22 cellular contexts compared by ENCODE assay signal in genomic region chr3:72974956-72975355, GRCh38. TPM values are rescaled to one million over a fixed set of nuclear protein-coding genes. Genes with fewer than 3 reads are reported as not detected.
DNase-seq lines count a peak whose midpoint lies in the region; ATAC-seq, FAIRE-seq and TF ChIP-seq lines count a peak whose summit lies in the region.
"Had no signal": no experiment of that assay in that cellular context is flagged by ENCODE, and none has a peak within 500 bp of the region (broad histone marks: within the 10 kb centered on the region; RNA-seq: fewer than 3 reads in every experiment).

No MANE protein-coding gene starts in this region.

- peak overlapping the region; percentile 63 for H2AFZ ChIP-seq in GM12878 (ENCODE audit: control insufficient read depth, low read depth, low read length)

- SMC1A ChIA-PET in GM12878 (lab: Charles Lee; ENCODE audit: uncharacterized antibody, unreplicated experiment): interaction anchor here (0.7 to 2.2 kb wide), 5 partner anchors 9 to 1022 kb away, joined by 3 to 13 read pairs (median 3); no protein-coding TSS in a partner anchor

- H3K36me3 ChIP-seq in GM12878 (ENCODE audit: control insufficient read depth in 2 of 2, insufficient read depth in 2 of 2, low read length in 1 of 2): no peaks in the 10 kb centered on the region
- H3K36me3 ChIP-seq in neutrophil: no peaks in the 10 kb centered on the region
- H3K36me3 ChIP-seq in mucosa of descending colon (ENCODE audit: low read depth): no peaks in the 10 kb centered on the region
- H3K36me3 ChIP-seq: BLaER1, SJCRH30 had no signal

- peaks cover 25% of the 10 kb centered on the region for H3K4me1 ChIP-seq in GM12878 (ENCODE audit: control insufficient read depth, insufficient read depth, low read length)
- peaks cover 30 to 32% of the 10 kb centered on the region in 2 experiments for H3K4me1 ChIP-seq in neutrophil (ENCODE audit: control insufficient read depth in 1 of 2, insufficient read depth in 1 of 2, low read depth in 1 of 2, low read length in 1 of 2)
- peaks cover 8% of the 10 kb centered on the region for H3K4me1 ChIP-seq in mucosa of descending colon (ENCODE audit: low read depth)
- H3K4me1 ChIP-seq: BLaER1, SJCRH30 had no signal

- POLR2A ChIA-PET in GM12878 (lab: Charles Lee): no interaction called here

- TF ChIP-seq CTCF in GM12878 (IDR thresholded peaks at IDR 0.05 in 2 of 3, conservative IDR thresholded peaks at IDR 0.05 in 1 of 3; ENCODE audit: control insufficient read depth in 2 of 3, extremely low read depth in 1 of 3, insufficient read depth in 1 of 3, low read depth in 3 of 3, low read length in 3 of 3) (no peak), neutrophil (IDR thresholded peaks at IDR 0.05) (no peak), mucosa of descending colon (IDR thresholded peaks at IDR 0.05) (no peak)

- CTCF ChIA-PET in GM12878 (lab: Yijun Ruan, JAX): interaction anchor here (1.1 to 1.2 kb wide), 2 partner anchors 24 to 25 kb away, joined by 3 read pairs; no protein-coding TSS in a partner anchor

- no peak overlapping the region for H3K4me3 ChIP-seq in GM12878
- no peak overlapping the region for H3K4me3 ChIP-seq in neutrophil (ENCODE audit: low read depth in 1 of 2, low read length in 1 of 2)
- no peak overlapping the region for H3K4me3 ChIP-seq in mucosa of descending colon
- H3K4me3 ChIP-seq: A549, BLaER1, K562, SJCRH30 had no signal

- TF ChIP-seq POLR2A in GM12891 (IDR thresholded peaks at IDR 0.05; ENCODE audit: low read depth, low read length): no peak
- no peak for TF ChIP-seq POLR2A in GM12878 (IDR thresholded peaks at IDR 0.05; ENCODE audit: low read depth, low read length)

- intact Hi-C loops in GM12878 (cut with micrococcal nuclease; ENCODE audit: unreplicated experiment): loop anchor here (10.0 kb wide), 1 partner anchor 520 kb away; no protein-coding TSS in a partner anchor
- intact Hi-C loops in mucosa of descending colon (cut with DNase I, micrococcal nuclease): no loop called here

- no TSS peak for BruUV-seq in GM12878 (replicated peaks; lab: Mats Ljungman, UMichigan)

- ATAC-seq in HG02885 (IDR thresholded peaks at IDR 0.05; ENCODE audit: poor library complexity, unreplicated experiment) (peak; percentile 31), GM12878 (no peak), HG03457 (IDR thresholded peaks at IDR 0.05; ENCODE audit: unreplicated experiment) (no peak), mucosa of descending colon (no peak), GM18498 (IDR thresholded peaks at IDR 0.05; ENCODE audit: unreplicated experiment) (no peak)
- ATAC-seq: A549, K562, Panc1 had no signal

- RAD21 ChIA-PET in GM12878 (lab: Charles Lee; ENCODE audit: unreplicated experiment): interaction anchor here (1.3 kb wide), 1 partner anchor 23 kb away, joined by 5 read pairs; the partner anchor contains the start of gene PPP4R2

- H3K9me3 ChIP-seq in GM12878 (replicated peaks; ENCODE audit: control insufficient read depth, insufficient read depth, low read length) (no peaks in the 10 kb centered on the region), neutrophil (no peaks in the 10 kb centered on the region), mucosa of descending colon (no peaks in the 10 kb centered on the region)
- H3K9me3 ChIP-seq: A549, BLaER1, SJCRH30 had no signal

- DNase-seq in GM12891 (ENCODE audit: insufficient read length, low spot score): no peak
- no peak for DNase-seq in GM12878 (ENCODE audit: low read depth, low spot score)
- no peak for DNase-seq in mucosa of descending colon
- DNase-seq: CD4-positive, alpha-beta memory T cell; DMS153; GDM1; H7; MV-4-11; NCI-H1417; NCI-H187; NCI-H2107; NCI-H226; NCI-H524; SJCRH30 had no signal

- 80% methylated on average over 4 of the region's 4 CpGs for WGBS in GM12878 (ENCODE audit: insufficient coverage, insufficient replicate concordance, low lambda C conversion rate, missing lambda C conversion rate)

- FAIRE-seq in GM12891 (lab: Jason Lieb, UNC) (peak; percentile 64), GM12878 (lab: Jason Lieb, UNC) (no peak)
- FAIRE-seq: A549, K562 had no signal

- peak overlapping the region; percentile 16; the same call in 1 of the 2 replicates for H3K9ac ChIP-seq in GM12878 (ENCODE audit: control insufficient read depth, insufficient read depth, low read length)
- H3K9ac ChIP-seq: BLaER1 had no signal

- no peaks in the 10 kb centered on the region for H3K27me3 ChIP-seq in GM12878 (replicated peaks in 1 of 2; ENCODE audit: control insufficient read depth in 2 of 2, insufficient read depth in 2 of 2, low read length in 1 of 2)
- H3K27me3 ChIP-seq in neutrophil: no peaks in the 10 kb centered on the region
- H3K27me3 ChIP-seq: BLaER1, SJCRH30 had no signal

- no peak for TF ChIP-seq RAD21 in GM12878 (IDR thresholded peaks at IDR 0.05; ENCODE audit: insufficient read depth, low read depth, low read length)

- TF ChIP-seq EP300 in GM12878 (IDR thresholded peaks at IDR 0.05; ENCODE audit: borderline replicate concordance in 1 of 2, control insufficient read depth in 1 of 2, low read depth in 2 of 2, low read length in 2 of 2): no peak

- no peaks in the 10 kb centered on the region for H4K20me1 ChIP-seq in GM12878 (ENCODE audit: control insufficient read depth, insufficient read depth)
- H4K20me1 ChIP-seq: BLaER1 had no signal

- H3K4me2 ChIP-seq in GM12878 (ENCODE audit: control insufficient read depth, insufficient read depth): peak overlapping the region; percentile 44; the same call in 1 of the 2 replicates
- H3K4me2 ChIP-seq: A549, BLaER1 had no signal

- H3K79me2 ChIP-seq in GM12878 (ENCODE audit: control insufficient read depth, insufficient read depth, low read length): no peaks in the 10 kb centered on the region

- H3K27ac ChIP-seq in GM12878 (ENCODE audit: control insufficient read depth, insufficient read depth) (no peak overlapping the region; the same call in 1 of the 2 replicates), neutrophil (peak overlapping the region; percentile 82)
- H3K27ac ChIP-seq: A549, BLaER1, SJCRH30 had no signal

- in situ Hi-C loops in GM12878 (cut with MboI): no loop called here

TF ChIP-seq in GM12891, 5 proteins besides CTCF, POLR2A, EP300 and RAD21:
- no peak for TF ChIP-seq POLR2AphosphoS5 (IDR thresholded peaks at IDR 0.05; ENCODE audit: low read depth, low read length)
- TF ChIP-seq POU2F2 (IDR thresholded peaks at IDR 0.05; ENCODE audit: low read depth, low read length): no peak
- no peak for TF ChIP-seq PAX5 (IDR thresholded peaks at IDR 0.05; ENCODE audit: insufficient read depth, low read length, severe bottlenecking)
- no peak for TF ChIP-seq TAF1 (IDR thresholded peaks at IDR 0.05; ENCODE audit: low read depth, low read length)
- TF ChIP-seq SPI1 (IDR thresholded peaks at IDR 0.05; ENCODE audit: low read depth, low read length): no peak

TF ChIP-seq in GM12878, 131 proteins besides CTCF, POLR2A, EP300 and RAD21 (continues in another document):
- TF ChIP-seq NFYA (IDR thresholded peaks at IDR 0.05; ENCODE audit: borderline replicate concordance, low read depth, low read length) (no peak), PAX5 (IDR thresholded peaks at IDR 0.05; ENCODE audit: borderline replicate concordance, low read depth, low read length) (no peak), PKNOX1 (IDR thresholded peaks at IDR 0.05) (no peak), FOXK2 (IDR thresholded peaks at IDR 0.05) (no peak), YY1 (IDR thresholded peaks at IDR 0.05; ENCODE audit: low read depth, low read length) (no peak), BMI1 (IDR thresholded peaks at IDR 0.05; ENCODE audit: borderline replicate concordance) (no peak), NBN (IDR thresholded peaks at IDR 0.05) (no peak)
- TF ChIP-seq, protein P1, sequence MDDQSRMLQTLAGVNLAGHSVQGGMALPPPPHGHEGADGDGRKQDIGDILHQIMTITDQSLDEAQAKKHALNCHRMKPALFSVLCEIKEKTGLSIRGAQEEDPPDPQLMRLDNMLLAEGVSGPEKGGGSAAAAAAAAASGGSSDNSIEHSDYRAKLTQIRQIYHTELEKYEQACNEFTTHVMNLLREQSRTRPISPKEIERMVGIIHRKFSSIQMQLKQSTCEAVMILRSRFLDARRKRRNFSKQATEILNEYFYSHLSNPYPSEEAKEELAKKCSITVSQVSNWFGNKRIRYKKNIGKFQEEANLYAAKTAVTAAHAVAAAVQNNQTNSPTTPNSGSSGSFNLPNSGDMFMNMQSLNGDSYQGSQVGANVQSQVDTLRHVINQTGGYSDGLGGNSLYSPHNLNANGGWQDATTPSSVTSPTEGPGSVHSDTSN (IDR thresholded peaks at IDR 0.05; ENCODE audit: insufficient replicate concordance, low read depth, low read length): no peak

RNA-seq across cellular contexts. Expression of gene PPP4R2, which starts 21.7 kb away (rescaled TPM):
- 23.2 TPM for polyA plus RNA-seq in GM12891 (2012; ENCODE audit: low read depth, missing spikeins)
- total RNA-seq in GM12878 (2013; cell fraction: nucleolus; rRNA removed): 70.8 and 75.4 TPM in 2 replicates
- 44.8 and 48.8 TPM in 2 replicates for total RNA-seq in GM12878 (2014; rRNA removed)
- 54.8 and 56.1 TPM in 2 replicates for total RNA-seq in GM12878 (2014; rRNA removed; fragmentation: Illumina TruSeq; extraction: Trizol)
- 74.8 and 83.4 TPM in 2 replicates for total RNA-seq in GM12878 (2021)
- polyA plus RNA-seq in GM12878 (2011; ENCODE audit: low read depth): 13.0 TPM
- 46.0 and 86.2 TPM in 2 replicates for polyA plus RNA-seq in GM12878 (2011; rRNA removed)
- polyA plus RNA-seq in GM12878 (2011; cell fraction: cytosol; rRNA removed): 8.7 and 9.0 TPM in 2 replicates
- polyA plus RNA-seq in GM12878 (2011; cell fraction: nucleus; rRNA removed): 15.4 and 16.7 TPM in 2 replicates
- 21.0 and 28.6 TPM in 2 replicates for polyA plus RNA-seq in GM12878 (2012)
- 39.7 and 52.6 TPM in 2 replicates for polyA plus RNA-seq in GM12878 (2014; fragmentation: Illumina TruSeq; extraction: Trizol)
- 10 to 100 TPM; 16.7 to 22.1 TPM for polyA plus RNA-seq in GM12878 (2014; fragmentation: Nextera tagmentation; extraction: Ambion mirVana)
- polyA plus RNA-seq in GM12878 (2014; rRNA removed): 18.9 and 26.8 TPM in 2 replicates
- 10 to 100 TPM; 30.8 to 38.1 TPM for polyA plus RNA-seq in GM12878 (2016; fragmentation: Nextera tagmentation; extraction: Ambion mirVana)
- polyA minus RNA-seq in GM12878 (2011; rRNA and poly(A)+ RNA removed): 14.7 and 23.4 TPM in 2 replicates
- polyA minus RNA-seq in GM12878 (2011; cell fraction: cytosol; rRNA and poly(A)+ RNA removed): 11.9 and 16.6 TPM in 2 replicates
- 10.6 and 17.8 TPM in 2 replicates for polyA minus RNA-seq in GM12878 (2011; cell fraction: nucleus; rRNA and poly(A)+ RNA removed)
- 10 to 100 TPM; 71.5 to 77.5 (median 75.3) TPM for total RNA-seq in mucosa of descending colon
